Comparison of ENCODE assay signal across 17 cellular contexts in the genomic region with DNA sequence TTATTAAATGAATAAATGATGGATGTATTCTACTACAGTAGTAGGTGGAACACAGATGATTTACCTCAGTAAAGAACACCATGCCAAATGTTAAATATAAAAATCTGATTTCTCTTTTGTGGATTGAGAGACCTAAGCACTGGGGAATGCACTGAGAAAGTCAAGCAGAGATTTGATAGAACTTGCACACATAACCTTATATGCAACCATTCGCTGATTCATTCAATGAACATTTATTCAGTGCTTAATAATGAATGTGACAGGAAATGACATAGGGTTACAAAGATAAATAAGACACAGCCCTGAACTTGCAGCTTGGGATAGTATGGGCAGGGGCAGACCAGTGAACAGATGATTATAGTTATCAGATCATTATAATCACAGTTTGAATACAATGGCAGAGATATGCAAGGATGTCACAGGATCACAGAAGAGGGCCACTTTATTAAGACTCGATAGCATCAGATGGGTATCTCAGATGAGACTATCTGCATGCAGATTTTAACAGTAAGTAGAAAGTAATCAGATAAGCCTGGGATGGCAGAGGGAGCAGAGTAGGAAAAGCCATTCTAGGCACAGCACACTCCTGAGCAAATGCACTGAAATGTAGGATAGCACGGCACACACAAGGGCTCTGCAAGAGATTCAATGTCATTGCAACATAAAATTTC.
DNase-seq lines count a peak whose midpoint lies in the region; ATAC-seq, FAIRE-seq and TF ChIP-seq lines count a peak whose summit lies in the region.
"Had no signal": no experiment of that assay in that cellular context is flagged by ENCODE, and none has a peak within 500 bp of the region (broad histone marks: within the 10 kb centered on the region; RNA-seq: fewer than 3 reads in every experiment).

No MANE protein-coding gene starts in this region.

- H3K27me3 ChIP-seq in PC-3 (ENCODE audit: low read length) (no peaks in the 10 kb centered on the region), bronchial epithelial cell (ENCODE audit: control insufficient read depth, insufficient read depth, low read length) (no peaks in the 10 kb centered on the region), neural progenitor cell (peaks cover 10% of the 10 kb centered on the region), Caco-2 (replicated peaks; ENCODE audit: control insufficient read depth, insufficient read depth, low read length) (no peaks in the 10 kb centered on the region; the same call in 1 of the 2 replicates)

- no peak for FAIRE-seq in bronchial epithelial cell (lab: Jason Lieb, UNC)
- FAIRE-seq: G401.6, K562 had no signal

- intact Hi-C loops in PC-3 (cut with micrococcal nuclease) (no loop called here), Caco-2 (cut with micrococcal nuclease; ENCODE audit: unreplicated experiment) (no loop called here)

- H3F3A ChIP-seq in PC-3 (ENCODE audit: low read length, unreplicated experiment) (no peaks in the 10 kb centered on the region), neural progenitor cell (ENCODE audit: low read depth) (peaks cover 17% of the 10 kb centered on the region)

- no TSS peak for BruUV-seq in PC-3 (replicated peaks; lab: Mats Ljungman, UMichigan)
- no TSS peak for BruUV-seq in Caco-2 (replicated peaks; lab: Mats Ljungman, UMichigan)

- peaks cover 10% of the 10 kb centered on the region for H3K4me1 ChIP-seq in PC-3 (ENCODE audit: insufficient read depth, low read length)
- H3K4me1 ChIP-seq in neural progenitor cell = peaks cover 23% of the 10 kb centered on the region
- no peaks in the 10 kb centered on the region for H3K4me1 ChIP-seq in Caco-2

- H3K36me3 Mint-ChIP-seq in neural progenitor cell (peaks cover under 1% of the 10 kb centered on the region), Caco-2 (ENCODE audit: insufficient read depth, unreplicated experiment) (no peaks in the 10 kb centered on the region)
- H3K36me3 Mint-ChIP-seq: CD14-positive monocyte had no signal

- no peak for TF ChIP-seq CTCF in PC-3 (conservative IDR thresholded peaks at IDR 0.05; ENCODE audit: low read depth, low read length)
- TF ChIP-seq CTCF in bronchial epithelial cell (IDR thresholded peaks at IDR 0.05; ENCODE audit: insufficient read depth, low read length, severe bottlenecking) = no peak
- TF ChIP-seq CTCF in fibroblast of pulmonary artery (IDR thresholded peaks at IDR 0.05; ENCODE audit: low read length, missing control alignments) = no peak
- TF ChIP-seq CTCF in neural progenitor cell (IDR thresholded peaks at IDR 0.05) = no peak
- TF ChIP-seq CTCF in Caco-2 (IDR thresholded peaks at IDR 0.05; ENCODE audit: insufficient read depth in 1 of 2, low read depth in 1 of 2, low read length in 1 of 2, severe bottlenecking in 1 of 2, unreplicated experiment in 1 of 2) = no peak

- H3K9me3 Mint-ChIP-seq in neural progenitor cell (no peaks in the 10 kb centered on the region), Caco-2 (ENCODE audit: unreplicated experiment) (no peaks in the 10 kb centered on the region)

- DNase-seq in PC-3 = peak; percentile 40
- peak; percentile 93 for DNase-seq in bronchial epithelial cell (ENCODE audit: low read depth)
- DNase-seq in fibroblast of pulmonary artery (ENCODE audit: low read depth) = peak; percentile 25
- no peak for DNase-seq in neural progenitor cell (ENCODE audit: low spot score)
- DNase-seq in hypothalamus (lab: John Stamatoyannopoulos, UW) = no peak
- no peak for DNase-seq in Caco-2
- no peak for DNase-seq in occipital lobe (lab: John Stamatoyannopoulos, UW)
- DNase-seq: DMS79 treated with DMSO at 0.1 percent for 48 hours, NCI-H1105 treated with DMSO at 0.1 percent for 48 hours, NCI-H1694, NCI-H2081 treated with DMSO at 0.1 percent for 48 hours, NCI-H748 treated with DMSO at 0.1 percent for 48 hours, RPMI8226 had no signal

- H3K9ac ChIP-seq in PC-3 (ENCODE audit: low read length) = no peak overlapping the region
- H3K9ac ChIP-seq in neural progenitor cell = no peak overlapping the region

- CTCF ChIA-PET in PC-3 (lab: Charles Lee) (no interaction called here), Caco-2 (lab: Charles Lee) (no interaction called here)

- H3K79me2 ChIP-seq in PC-3 (ENCODE audit: low read length) (no peaks in the 10 kb centered on the region), neural progenitor cell (ENCODE audit: low read depth) (no peaks in the 10 kb centered on the region)

- H3K36me3 ChIP-seq in PC-3 (ENCODE audit: low read depth, low read length) (no peaks in the 10 kb centered on the region), bronchial epithelial cell (ENCODE audit: control insufficient read depth, insufficient read depth, low read length) (no peaks in the 10 kb centered on the region), neural progenitor cell (no peaks in the 10 kb centered on the region), Caco-2 (ENCODE audit: control insufficient read depth, insufficient read depth, low read length) (no peaks in the 10 kb centered on the region)

- ATAC-seq in PC-3 = no peak
- ATAC-seq: HCT116, K562 had no signal

- peak overlapping the region; percentile 26; the same call in 1 of the 2 replicates for H3K4me2 ChIP-seq in PC-3 (ENCODE audit: low read length)
- no peak overlapping the region for H3K4me2 ChIP-seq in neural progenitor cell

- H2AFZ ChIP-seq in PC-3 (ENCODE audit: low read length) = no peak overlapping the region
- H2AFZ ChIP-seq in neural progenitor cell (replicated peaks) = no peak overlapping the region

- H3K27ac ChIP-seq in PC-3 (ENCODE audit: low read length) = no peak overlapping the region
- no peak overlapping the region for H3K27ac ChIP-seq in neural progenitor cell

- H4K20me1 ChIP-seq in PC-3 (ENCODE audit: low read length) (no peaks in the 10 kb centered on the region), neural progenitor cell (ENCODE audit: low read depth) (peaks cover 21% of the 10 kb centered on the region)

- H3K4me3 ChIP-seq in PC-3 (ENCODE audit: low read length) (no peak overlapping the region), bronchial epithelial cell (ENCODE audit: low read depth, low read length) (no peak overlapping the region), fibroblast of pulmonary artery (replicated peaks; ENCODE audit: low read depth, low read length) (no peak overlapping the region), neural progenitor cell (no peak overlapping the region), Caco-2 (ENCODE audit: low read depth, low read length) (no peak overlapping the region)
- H3K4me3 ChIP-seq: K562 had no signal

- peak overlapping the region; percentile 24 for H3K4me3 Mint-ChIP-seq in neural progenitor cell
- no peak overlapping the region for H3K4me3 Mint-ChIP-seq in Caco-2 (ENCODE audit: unreplicated experiment)
- H3K4me3 Mint-ChIP-seq: CD14-positive monocyte had no signal

- H3K9me3 ChIP-seq in PC-3 (ENCODE audit: low read length) (no peaks in the 10 kb centered on the region), neural progenitor cell (ENCODE audit: low read depth) (no peaks in the 10 kb centered on the region), Caco-2 (no peaks in the 10 kb centered on the region)

- H3K4me1 Mint-ChIP-seq in neural progenitor cell = peaks cover 63% of the 10 kb centered on the region
- H3K4me1 Mint-ChIP-seq in Caco-2 (ENCODE audit: low read depth, unreplicated experiment) = no peaks in the 10 kb centered on the region
- H3K4me1 Mint-ChIP-seq: CD14-positive monocyte had no signal

- POLR2A ChIA-PET in PC-3 (lab: Charles Lee; ENCODE audit: unreplicated experiment) = no interaction called here
- POLR2A ChIA-PET in Caco-2 (lab: Charles Lee) = no interaction called here

- H3K9me2 ChIP-seq in PC-3 (replicated peaks; ENCODE audit: low read length) = no peaks in the 10 kb centered on the region

- H3K27me3 Mint-ChIP-seq in neural progenitor cell (ENCODE audit: insufficient read depth, low read depth) (peaks cover 22% of the 10 kb centered on the region), Caco-2 (ENCODE audit: insufficient read depth, unreplicated experiment) (peaks cover 6% of the 10 kb centered on the region)

- H3K27ac Mint-ChIP-seq in neural progenitor cell (peak overlapping the region; percentile 83), Caco-2 (ENCODE audit: unreplicated experiment) (no peak overlapping the region)
- H3K27ac Mint-ChIP-seq: CD14-positive monocyte had no signal

Comparison
In these comparisons a context has a peak if more than half of its experiments do, and no peak if none do; other contexts are left out.
1. DNase-seq: peak in PC-3 (single experiment), bronchial epithelial cell (single experiment) and fibroblast of pulmonary artery (single experiment); none in neural progenitor cell (single experiment), hypothalamus (0 of 51), Caco-2 (0 of 2) and occipital lobe (single experiment).